9 cellular contexts compared by ENCODE assay signal in the genomic region with DNA sequence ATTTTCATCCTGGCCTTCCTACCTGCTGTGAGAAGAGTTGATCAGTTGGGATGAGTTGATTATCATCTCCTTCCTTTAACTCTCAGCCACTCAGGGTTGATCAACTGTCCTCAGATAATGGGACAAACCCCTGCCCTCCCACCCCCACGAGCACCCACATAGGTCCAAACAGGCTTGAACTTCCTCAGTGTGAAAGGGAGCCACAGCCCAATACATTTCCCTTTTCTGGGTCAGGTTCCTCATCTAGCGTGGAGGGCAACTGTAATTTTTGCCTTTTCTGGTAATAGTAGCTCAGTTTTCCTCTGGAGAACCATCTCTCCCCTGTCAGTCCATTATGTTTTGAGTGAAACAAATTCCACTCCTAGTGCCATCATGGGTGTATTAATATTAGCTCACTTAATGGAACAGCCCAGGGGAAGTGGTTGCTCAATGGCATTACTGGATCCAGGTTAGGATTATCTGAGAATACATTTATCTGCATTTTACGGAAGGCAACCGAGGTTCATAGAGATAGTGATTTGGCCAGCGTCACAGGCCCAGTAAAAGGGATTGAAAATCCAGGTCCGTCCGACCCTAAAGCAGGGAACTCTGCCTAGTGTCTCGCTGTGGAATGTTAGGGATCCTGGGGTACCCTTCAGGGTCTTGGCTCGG. TPM values are rescaled to one million over a fixed set of nuclear protein-coding genes. Genes with fewer than 3 reads are reported as not detected.
A peak's percentile ranks its signal among the peaks of the same experiment; 100 is the strongest.
DNase-seq lines count a peak whose midpoint lies in the region; ATAC-seq and TF ChIP-seq lines count a peak whose summit lies in the region.
"Had no signal": no experiment of that assay in that cellular context is flagged by ENCODE, and none has a peak within 500 bp of the region (broad histone marks: within the 10 kb centered on the region; RNA-seq: fewer than 3 reads in every experiment).

No MANE protein-coding gene starts in this region.

- CTCF ChIA-PET in activated CD8-positive, alpha-beta memory T cell treated with anti-CD3 and anti-CD28 coated beads, Interleukin-2, amount 10 ng/mL, durations not matched to agents 7 days and 5 days (lab: Charles Lee) = interaction anchor here (1.0 kb wide), 1 partner anchor 43 kb away, joined by 3 read pairs; no protein-coding TSS in a partner anchor

- no peak overlapping the region for H3K27ac Mint-ChIP-seq in activated CD8-positive, alpha-beta memory T cell treated with anti-CD3 and anti-CD28 coated beads, Interleukin-2, amount 10 ng/mL, durations not matched to agents 7 days and 5 days
- no peak overlapping the region for H3K27ac Mint-ChIP-seq in type B pancreatic cell

- intact Hi-C loops in body of pancreas (cut with DNase I) = no loop called here
- intact Hi-C loops in lower lobe of right lung (cut with DNase I) = no loop called here

- H3K4me3 ChIP-seq in body of pancreas (peak overlapping the region; percentile 14 to 57), lower lobe of right lung (peak overlapping the region; percentile 61)
- H3K4me3 ChIP-seq: SJSA1 had no signal

- peaks cover 39% of the 10 kb centered on the region for H3K27me3 Mint-ChIP-seq in activated CD8-positive, alpha-beta memory T cell treated with anti-CD3 and anti-CD28 coated beads, Interleukin-2, amount 10 ng/mL, durations not matched to agents 7 days and 5 days
- peaks cover 4% of the 10 kb centered on the region for H3K27me3 Mint-ChIP-seq in type B pancreatic cell

- peaks cover 8% of the 10 kb centered on the region for H3K4me1 Mint-ChIP-seq in activated CD8-positive, alpha-beta memory T cell treated with anti-CD3 and anti-CD28 coated beads, Interleukin-2, amount 10 ng/mL, durations not matched to agents 7 days and 5 days
- peaks cover 6% of the 10 kb centered on the region for H3K4me1 Mint-ChIP-seq in type B pancreatic cell (ENCODE audit: unreplicated experiment)

- 50 to 57% methylated on average over 8 to 9 of the region's 9 CpGs for WGBS in body of pancreas, 2 donors

- no peak for ATAC-seq in activated CD8-positive, alpha-beta memory T cell treated with anti-CD3 and anti-CD28 coated beads, Interleukin-2, amount 10 ng/mL, durations not matched to agents 7 days and 5 days
- ATAC-seq in body of pancreas (no peak), lower lobe of right lung (peak; percentile 48 to 50), HG02970 (IDR thresholded peaks at IDR 0.05; ENCODE audit: low FRiP score, unreplicated experiment) (no peak)

- peak overlapping the region; percentile 16 for H3K4me3 Mint-ChIP-seq in activated CD8-positive, alpha-beta memory T cell treated with anti-CD3 and anti-CD28 coated beads, Interleukin-2, amount 10 ng/mL, durations not matched to agents 7 days and 5 days
- peak overlapping the region; percentile 88 for H3K4me3 Mint-ChIP-seq in type B pancreatic cell

- H3K9me3 ChIP-seq in body of pancreas (no peaks in the 10 kb centered on the region), lower lobe of right lung (peaks cover 10% of the 10 kb centered on the region)
- H3K9me3 ChIP-seq: SJSA1 had no signal

- no peaks in the 10 kb centered on the region for H3K36me3 Mint-ChIP-seq in activated CD8-positive, alpha-beta memory T cell treated with anti-CD3 and anti-CD28 coated beads, Interleukin-2, amount 10 ng/mL, durations not matched to agents 7 days and 5 days
- peaks cover 15% of the 10 kb centered on the region for H3K36me3 Mint-ChIP-seq in type B pancreatic cell

- H3K27me3 ChIP-seq in body of pancreas = no peaks in the 10 kb centered on the region
- no peaks in the 10 kb centered on the region for H3K27me3 ChIP-seq in lower lobe of right lung (ENCODE audit: low read depth)
- H3K27me3 ChIP-seq: SJSA1 had no signal

- H3K36me3 ChIP-seq in body of pancreas (replicated peaks in 1 of 2; ENCODE audit: insufficient read depth in 1 of 2, low read depth in 2 of 2) (no peaks in the 10 kb centered on the region), lower lobe of right lung (peaks cover 11% of the 10 kb centered on the region)

- H3K9me3 Mint-ChIP-seq in activated CD8-positive, alpha-beta memory T cell treated with anti-CD3 and anti-CD28 coated beads, Interleukin-2, amount 10 ng/mL, durations not matched to agents 7 days and 5 days (ENCODE audit: low read depth) = peaks cover 4% of the 10 kb centered on the region
- peaks cover 17% of the 10 kb centered on the region for H3K9me3 Mint-ChIP-seq in type B pancreatic cell

- H3K27ac ChIP-seq in body of pancreas = peak overlapping the region in 2 of 4 donors; percentile 65 to 79
- H3K27ac ChIP-seq in lower lobe of right lung = peak overlapping the region; percentile 81
- H3K27ac ChIP-seq: SJSA1 had no signal

- TF ChIP-seq CTCF in body of pancreas (IDR thresholded peaks at IDR 0.05) (no peak), lower lobe of right lung (IDR thresholded peaks at IDR 0.05) (no peak), type B pancreatic cell (conservative IDR thresholded peaks at IDR 0.05) (no peak)

- H3K4me1 ChIP-seq in body of pancreas (peaks cover 19% of the 10 kb centered on the region), lower lobe of right lung (peaks cover 6% of the 10 kb centered on the region)

- TF ChIP-seq POLR2A in body of pancreas (IDR thresholded peaks at IDR 0.05) = no peak

- DNase-seq in activated CD8-positive, alpha-beta memory T cell treated with anti-CD3 and anti-CD28 coated beads, Interleukin-2, amount 10 ng/mL, durations not matched to agents 7 days and 5 days = no peak
- no peak for DNase-seq in activated CD8-positive, alpha-beta memory T cell treated with anti-CD3 and anti-CD28 coated beads, Interleukin-2, amount 50 U/mL, for 4 hours
- DNase-seq in body of pancreas = no peak
- DNase-seq in lower lobe of right lung = no peak
- no peak for DNase-seq in type B pancreatic cell (ENCODE audit: extremely low spot score, unreplicated experiment)
- DNase-seq in GM19240 (ENCODE audit: insufficient read length, low spot score) = no peak
- no peak for DNase-seq in stimulated activated CD4-positive, alpha-beta T cell treated with anti-CD3 and anti-CD28 coated beads, Interleukin-4, amount 100 ng/mL, for 4 hours

RNA-seq across cellular contexts. Expression of a gene that starts 0.5 kb away (rescaled TPM):
- total RNA-seq in activated CD8-positive, alpha-beta memory T cell treated with anti-CD3 and anti-CD28 coated beads, Interleukin-2, amount 10 ng/mL, durations not matched to agents 7 days and 5 days = under 1 TPM; 0.18 to 0.59 TPM
- 1 to 10 TPM; 3.3 to 9.1 TPM for total RNA-seq in body of pancreas
- total RNA-seq in lower lobe of right lung = 35.8 TPM
- total RNA-seq in type B pancreatic cell (ENCODE audit: low replicate concordance) = 18.9 and 38.6 TPM in 2 replicates

RNA-seq across cellular contexts. Expression of a gene that starts 29.4 kb away (rescaled TPM):
- total RNA-seq in activated CD8-positive, alpha-beta memory T cell treated with anti-CD3 and anti-CD28 coated beads, Interleukin-2, amount 10 ng/mL, durations not matched to agents 7 days and 5 days = not detected
- total RNA-seq in body of pancreas (10 to 100 TPM; 58.7 to 76.0 TPM), lower lobe of right lung (178 TPM), type B pancreatic cell (ENCODE audit: low replicate concordance) (5.7 and 106 TPM in 2 replicates)

RNA-seq across cellular contexts. Expression of a gene that starts 58.1 kb away (rescaled TPM):
- total RNA-seq in activated CD8-positive, alpha-beta memory T cell treated with anti-CD3 and anti-CD28 coated beads, Interleukin-2, amount 10 ng/mL, durations not matched to agents 7 days and 5 days = not detected
- total RNA-seq in body of pancreas = 1 to 10 TPM in 1 of 2 donors, not detected in 1; 1.0 TPM
- total RNA-seq in lower lobe of right lung = 2.0 TPM
- total RNA-seq in type B pancreatic cell (ENCODE audit: low replicate concordance) = 4.7 and 24.6 TPM in 2 replicates
- total RNA-seq: SJSA1 had no signal

Comparison
In these comparisons a context has a peak if more than half of its experiments do, and no peak if none do; other contexts are left out.
1. ATAC-seq: peak in lower lobe of right lung (2 of 2); none in activated CD8-positive, alpha-beta memory T cell treated with anti-CD3 and anti-CD28 coated beads, Interleukin-2, amount 10 ng/mL, durations not matched to agents 7 days and 5 days (single experiment), body of pancreas (single experiment) and HG02970 (single experiment).